1 cellular context compared by ENCODE assay signal in genomic region chr3:121574449-121574848, GRCh38.
TF ChIP-seq lines count a peak whose summit lies in the region.

No MANE protein-coding gene starts in this region.

TF ChIP-seq in K562, 482 proteins besides CTCF, POLR2A, EP300 and RAD21 (continued from another document and continues in another):
- TF ChIP-seq, protein P1, sequence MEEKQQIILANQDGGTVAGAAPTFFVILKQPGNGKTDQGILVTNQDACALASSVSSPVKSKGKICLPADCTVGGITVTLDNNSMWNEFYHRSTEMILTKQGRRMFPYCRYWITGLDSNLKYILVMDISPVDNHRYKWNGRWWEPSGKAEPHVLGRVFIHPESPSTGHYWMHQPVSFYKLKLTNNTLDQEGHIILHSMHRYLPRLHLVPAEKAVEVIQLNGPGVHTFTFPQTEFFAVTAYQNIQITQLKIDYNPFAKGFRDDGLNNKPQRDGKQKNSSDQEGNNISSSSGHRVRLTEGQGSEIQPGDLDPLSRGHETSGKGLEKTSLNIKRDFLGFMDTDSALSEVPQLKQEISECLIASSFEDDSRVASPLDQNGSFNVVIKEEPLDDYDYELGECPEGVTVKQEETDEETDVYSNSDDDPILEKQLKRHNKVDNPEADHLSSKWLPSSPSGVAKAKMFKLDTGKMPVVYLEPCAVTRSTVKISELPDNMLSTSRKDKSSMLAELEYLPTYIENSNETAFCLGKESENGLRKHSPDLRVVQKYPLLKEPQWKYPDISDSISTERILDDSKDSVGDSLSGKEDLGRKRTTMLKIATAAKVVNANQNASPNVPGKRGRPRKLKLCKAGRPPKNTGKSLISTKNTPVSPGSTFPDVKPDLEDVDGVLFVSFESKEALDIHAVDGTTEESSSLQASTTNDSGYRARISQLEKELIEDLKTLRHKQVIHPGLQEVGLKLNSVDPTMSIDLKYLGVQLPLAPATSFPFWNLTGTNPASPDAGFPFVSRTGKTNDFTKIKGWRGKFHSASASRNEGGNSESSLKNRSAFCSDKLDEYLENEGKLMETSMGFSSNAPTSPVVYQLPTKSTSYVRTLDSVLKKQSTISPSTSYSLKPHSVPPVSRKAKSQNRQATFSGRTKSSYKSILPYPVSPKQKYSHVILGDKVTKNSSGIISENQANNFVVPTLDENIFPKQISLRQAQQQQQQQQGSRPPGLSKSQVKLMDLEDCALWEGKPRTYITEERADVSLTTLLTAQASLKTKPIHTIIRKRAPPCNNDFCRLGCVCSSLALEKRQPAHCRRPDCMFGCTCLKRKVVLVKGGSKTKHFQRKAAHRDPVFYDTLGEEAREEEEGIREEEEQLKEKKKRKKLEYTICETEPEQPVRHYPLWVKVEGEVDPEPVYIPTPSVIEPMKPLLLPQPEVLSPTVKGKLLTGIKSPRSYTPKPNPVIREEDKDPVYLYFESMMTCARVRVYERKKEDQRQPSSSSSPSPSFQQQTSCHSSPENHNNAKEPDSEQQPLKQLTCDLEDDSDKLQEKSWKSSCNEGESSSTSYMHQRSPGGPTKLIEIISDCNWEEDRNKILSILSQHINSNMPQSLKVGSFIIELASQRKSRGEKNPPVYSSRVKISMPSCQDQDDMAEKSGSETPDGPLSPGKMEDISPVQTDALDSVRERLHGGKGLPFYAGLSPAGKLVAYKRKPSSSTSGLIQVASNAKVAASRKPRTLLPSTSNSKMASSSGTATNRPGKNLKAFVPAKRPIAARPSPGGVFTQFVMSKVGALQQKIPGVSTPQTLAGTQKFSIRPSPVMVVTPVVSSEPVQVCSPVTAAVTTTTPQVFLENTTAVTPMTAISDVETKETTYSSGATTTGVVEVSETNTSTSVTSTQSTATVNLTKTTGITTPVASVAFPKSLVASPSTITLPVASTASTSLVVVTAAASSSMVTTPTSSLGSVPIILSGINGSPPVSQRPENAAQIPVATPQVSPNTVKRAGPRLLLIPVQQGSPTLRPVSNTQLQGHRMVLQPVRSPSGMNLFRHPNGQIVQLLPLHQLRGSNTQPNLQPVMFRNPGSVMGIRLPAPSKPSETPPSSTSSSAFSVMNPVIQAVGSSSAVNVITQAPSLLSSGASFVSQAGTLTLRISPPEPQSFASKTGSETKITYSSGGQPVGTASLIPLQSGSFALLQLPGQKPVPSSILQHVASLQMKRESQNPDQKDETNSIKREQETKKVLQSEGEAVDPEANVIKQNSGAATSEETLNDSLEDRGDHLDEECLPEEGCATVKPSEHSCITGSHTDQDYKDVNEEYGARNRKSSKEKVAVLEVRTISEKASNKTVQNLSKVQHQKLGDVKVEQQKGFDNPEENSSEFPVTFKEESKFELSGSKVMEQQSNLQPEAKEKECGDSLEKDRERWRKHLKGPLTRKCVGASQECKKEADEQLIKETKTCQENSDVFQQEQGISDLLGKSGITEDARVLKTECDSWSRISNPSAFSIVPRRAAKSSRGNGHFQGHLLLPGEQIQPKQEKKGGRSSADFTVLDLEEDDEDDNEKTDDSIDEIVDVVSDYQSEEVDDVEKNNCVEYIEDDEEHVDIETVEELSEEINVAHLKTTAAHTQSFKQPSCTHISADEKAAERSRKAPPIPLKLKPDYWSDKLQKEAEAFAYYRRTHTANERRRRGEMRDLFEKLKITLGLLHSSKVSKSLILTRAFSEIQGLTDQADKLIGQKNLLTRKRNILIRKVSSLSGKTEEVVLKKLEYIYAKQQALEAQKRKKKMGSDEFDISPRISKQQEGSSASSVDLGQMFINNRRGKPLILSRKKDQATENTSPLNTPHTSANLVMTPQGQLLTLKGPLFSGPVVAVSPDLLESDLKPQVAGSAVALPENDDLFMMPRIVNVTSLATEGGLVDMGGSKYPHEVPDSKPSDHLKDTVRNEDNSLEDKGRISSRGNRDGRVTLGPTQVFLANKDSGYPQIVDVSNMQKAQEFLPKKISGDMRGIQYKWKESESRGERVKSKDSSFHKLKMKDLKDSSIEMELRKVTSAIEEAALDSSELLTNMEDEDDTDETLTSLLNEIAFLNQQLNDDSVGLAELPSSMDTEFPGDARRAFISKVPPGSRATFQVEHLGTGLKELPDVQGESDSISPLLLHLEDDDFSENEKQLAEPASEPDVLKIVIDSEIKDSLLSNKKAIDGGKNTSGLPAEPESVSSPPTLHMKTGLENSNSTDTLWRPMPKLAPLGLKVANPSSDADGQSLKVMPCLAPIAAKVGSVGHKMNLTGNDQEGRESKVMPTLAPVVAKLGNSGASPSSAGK (IDR thresholded peaks at IDR 0.05), result no peak
- TF ChIP-seq, protein P2, sequence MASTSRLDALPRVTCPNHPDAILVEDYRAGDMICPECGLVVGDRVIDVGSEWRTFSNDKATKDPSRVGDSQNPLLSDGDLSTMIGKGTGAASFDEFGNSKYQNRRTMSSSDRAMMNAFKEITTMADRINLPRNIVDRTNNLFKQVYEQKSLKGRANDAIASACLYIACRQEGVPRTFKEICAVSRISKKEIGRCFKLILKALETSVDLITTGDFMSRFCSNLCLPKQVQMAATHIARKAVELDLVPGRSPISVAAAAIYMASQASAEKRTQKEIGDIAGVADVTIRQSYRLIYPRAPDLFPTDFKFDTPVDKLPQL (IDR thresholded peaks at IDR 0.05; ENCODE audit: extremely low read depth, insufficient read length), result no peak
- TF ChIP-seq ARID3A (IDR thresholded peaks at IDR 0.05; ENCODE audit: borderline replicate concordance, low read depth, low read length) (peak; percentile 51; the same call in 1 of the 2 replicates), STAT5A (IDR thresholded peaks at IDR 0.05; ENCODE audit: borderline replicate concordance, low read length) (peak; percentile 34; the same call in 1 of the 2 replicates), DACH1 (IDR thresholded peaks at IDR 0.05; ENCODE audit: partially characterized antibody) (peak; percentile 93), NEUROD1 (IDR thresholded peaks at IDR 0.05; ENCODE audit: borderline replicate concordance, low read depth, low read length, partially characterized antibody) (no peak), BMI1 (IDR thresholded peaks at IDR 0.05; ENCODE audit: low read length) (no peak), ZBED1 (IDR thresholded peaks at IDR 0.05) (no peak), ZNF408 (CRISPR knock-in tag; IDR thresholded peaks at IDR 0.05; ENCODE audit: low read depth) (no peak), HOXB6 (CRISPR knock-in tag; IDR thresholded peaks at IDR 0.05; ENCODE audit: borderline replicate concordance) (no peak), POLR3A (IDR thresholded peaks at IDR 0.05; ENCODE audit: borderline replicate concordance, extremely low read depth, insufficient read depth, insufficient read length) (no peak), HNRNPL (IDR thresholded peaks at IDR 0.05; ENCODE audit: low read depth, low read length) (no peak), NR2C2 (CRISPR knock-in tag; IDR thresholded peaks at IDR 0.05) (no peak), NR2C2 (tag; IDR thresholded peaks at IDR 0.05) (no peak), TCF3 (CRISPR knock-in tag; IDR thresholded peaks at IDR 0.05) (peak; percentile 69), FOS (IDR thresholded peaks at IDR 0.05; ENCODE audit: extremely low read depth, insufficient read length) (peak; percentile 21), ELF1 (tag; IDR thresholded peaks at IDR 0.05) (no peak), CAMTA2 (CRISPR knock-in tag; conservative IDR thresholded peaks at IDR 0.05) (no peak), KLF1 (tag; IDR thresholded peaks at IDR 0.05) (no peak), HMG20B (CRISPR knock-in tag; IDR thresholded peaks at IDR 0.05) (no peak), CCAR2 (IDR thresholded peaks at IDR 0.05; ENCODE audit: low read depth, low read length) (no peak), MIER1 (IDR thresholded peaks at IDR 0.05; ENCODE audit: low read depth) (no peak), ZBTB49 (CRISPR knock-in tag; IDR thresholded peaks at IDR 0.05; ENCODE audit: borderline replicate concordance) (no peak), HMBOX1 (IDR thresholded peaks at IDR 0.05) (no peak), GTF2E2 (tag; IDR thresholded peaks at IDR 0.05) (no peak), POLR2G (IDR thresholded peaks at IDR 0.05; ENCODE audit: low read depth, low read length) (no peak), THRA (IDR thresholded peaks at IDR 0.05) (no peak), ZNF140 (CRISPR knock-in tag; IDR thresholded peaks at IDR 0.05) (no peak), COPS2 (conservative IDR thresholded peaks at IDR 0.05) (no peak), NFE2L1 (tag; IDR thresholded peaks at IDR 0.05; ENCODE audit: borderline replicate concordance, low read depth) (no peak), POLR3G (IDR thresholded peaks at IDR 0.05; ENCODE audit: extremely low read depth, insufficient read length, insufficient replicate concordance) (no peak)
- TF ChIP-seq, protein P3, sequence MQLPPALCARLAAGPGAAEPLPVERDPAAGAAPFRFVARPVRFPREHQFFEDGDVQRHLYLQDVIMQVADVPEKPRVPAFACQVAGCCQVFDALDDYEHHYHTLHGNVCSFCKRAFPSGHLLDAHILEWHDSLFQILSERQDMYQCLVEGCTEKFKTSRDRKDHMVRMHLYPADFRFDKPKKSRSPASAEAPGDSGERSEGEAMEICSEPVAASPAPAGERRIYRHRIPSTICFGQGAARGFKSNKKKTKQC (CRISPR knock-in tag; IDR thresholded peaks at IDR 0.05), result no peak
- TF ChIP-seq, protein P4, sequence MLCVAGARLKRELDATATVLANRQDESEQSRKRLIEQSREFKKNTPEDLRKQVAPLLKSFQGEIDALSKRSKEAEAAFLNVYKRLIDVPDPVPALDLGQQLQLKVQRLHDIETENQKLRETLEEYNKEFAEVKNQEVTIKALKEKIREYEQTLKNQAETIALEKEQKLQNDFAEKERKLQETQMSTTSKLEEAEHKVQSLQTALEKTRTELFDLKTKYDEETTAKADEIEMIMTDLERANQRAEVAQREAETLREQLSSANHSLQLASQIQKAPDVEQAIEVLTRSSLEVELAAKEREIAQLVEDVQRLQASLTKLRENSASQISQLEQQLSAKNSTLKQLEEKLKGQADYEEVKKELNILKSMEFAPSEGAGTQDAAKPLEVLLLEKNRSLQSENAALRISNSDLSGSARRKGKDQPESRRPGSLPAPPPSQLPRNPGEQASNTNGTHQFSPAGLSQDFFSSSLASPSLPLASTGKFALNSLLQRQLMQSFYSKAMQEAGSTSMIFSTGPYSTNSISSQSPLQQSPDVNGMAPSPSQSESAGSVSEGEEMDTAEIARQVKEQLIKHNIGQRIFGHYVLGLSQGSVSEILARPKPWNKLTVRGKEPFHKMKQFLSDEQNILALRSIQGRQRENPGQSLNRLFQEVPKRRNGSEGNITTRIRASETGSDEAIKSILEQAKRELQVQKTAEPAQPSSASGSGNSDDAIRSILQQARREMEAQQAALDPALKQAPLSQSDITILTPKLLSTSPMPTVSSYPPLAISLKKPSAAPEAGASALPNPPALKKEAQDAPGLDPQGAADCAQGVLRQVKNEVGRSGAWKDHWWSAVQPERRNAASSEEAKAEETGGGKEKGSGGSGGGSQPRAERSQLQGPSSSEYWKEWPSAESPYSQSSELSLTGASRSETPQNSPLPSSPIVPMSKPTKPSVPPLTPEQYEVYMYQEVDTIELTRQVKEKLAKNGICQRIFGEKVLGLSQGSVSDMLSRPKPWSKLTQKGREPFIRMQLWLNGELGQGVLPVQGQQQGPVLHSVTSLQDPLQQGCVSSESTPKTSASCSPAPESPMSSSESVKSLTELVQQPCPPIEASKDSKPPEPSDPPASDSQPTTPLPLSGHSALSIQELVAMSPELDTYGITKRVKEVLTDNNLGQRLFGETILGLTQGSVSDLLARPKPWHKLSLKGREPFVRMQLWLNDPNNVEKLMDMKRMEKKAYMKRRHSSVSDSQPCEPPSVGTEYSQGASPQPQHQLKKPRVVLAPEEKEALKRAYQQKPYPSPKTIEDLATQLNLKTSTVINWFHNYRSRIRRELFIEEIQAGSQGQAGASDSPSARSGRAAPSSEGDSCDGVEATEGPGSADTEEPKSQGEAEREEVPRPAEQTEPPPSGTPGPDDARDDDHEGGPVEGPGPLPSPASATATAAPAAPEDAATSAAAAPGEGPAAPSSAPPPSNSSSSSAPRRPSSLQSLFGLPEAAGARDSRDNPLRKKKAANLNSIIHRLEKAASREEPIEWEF (CRISPR knock-in tag; IDR thresholded peaks at IDR 0.05), result no peak
